18 cellular contexts compared by ENCODE assay signal in genomic region chr7:130844811-130845580, GRCh38.
DNase-seq lines count a peak whose midpoint lies in the region; ATAC-seq and TF ChIP-seq lines count a peak whose summit lies in the region.
"Had no signal": no experiment of that assay in that cellular context is flagged by ENCODE, and none has a peak within 500 bp of the region (broad histone marks: within the 10 kb centered on the region; RNA-seq: fewer than 3 reads in every experiment).

No MANE protein-coding gene starts in this region.

- no peak overlapping the region for H3K27ac Mint-ChIP-seq in activated CD4-positive, alpha-beta T cell treated with anti-CD3 and anti-CD28 coated beads, Interleukin-2, amount 10 ng/mL, durations not matched to agents 7 days and 5 days
- H3K27ac Mint-ChIP-seq: stimulated activated effector memory CD8-positive, alpha-beta T cell treated with anti-CD3 and anti-CD28 coated beads, Interleukin-12 subunit alpha, Interleukin-12 subunit beta, amount 100 ng/mL, for 72 hours had no signal

- H3K27ac ChIP-seq in ascending aorta: no peak overlapping the region
- H3K27ac ChIP-seq: C4-2B, prostate gland, uterus had no signal

- H3K9me3 ChIP-seq in ascending aorta: no peaks in the 10 kb centered on the region
- H3K9me3 ChIP-seq: mucosa of descending colon, prostate gland, uterus had no signal

- no peak overlapping the region for H3K4me3 Mint-ChIP-seq in activated CD4-positive, alpha-beta T cell treated with anti-CD3 and anti-CD28 coated beads, Interleukin-2, amount 10 ng/mL, durations not matched to agents 7 days and 5 days
- H3K4me3 Mint-ChIP-seq: stimulated activated effector memory CD8-positive, alpha-beta T cell treated with anti-CD3 and anti-CD28 coated beads, Interleukin-12 subunit alpha, Interleukin-12 subunit beta, amount 100 ng/mL, for 72 hours had no signal

- H3K4me3 ChIP-seq in AG09309 (ENCODE audit: control insufficient read depth, low read depth, low read length): peak overlapping the region; percentile 25
- H3K4me3 ChIP-seq in ascending aorta: no peak overlapping the region
- H3K4me3 ChIP-seq: mucosa of descending colon, prostate gland, uterus had no signal

- no peak for DNase-seq in AG09309 (ENCODE audit: low read depth)
- DNase-seq in HS-5 (ENCODE audit: low read depth): peak; percentile 57
- peak; percentile 58 for DNase-seq in astrocyte of the hippocampus (ENCODE audit: low read depth, low spot score)
- DNase-seq in lung microvascular endothelial cell (ENCODE audit: low read depth in 2 of 2): peak; percentile 41 to 73
- no peak for DNase-seq in NK-92 (lab: John Stamatoyannopoulos, UW; ENCODE audit: unreplicated experiment)
- DNase-seq in ascending aorta (ENCODE audit: low spot score in 2 of 2): no peak
- DNase-seq in activated CD4-positive, alpha-beta T cell treated with anti-CD3 and anti-CD28 coated beads, Interleukin-2, amount 10 ng/mL, durations not matched to agents 7 days and 5 days: no peak
- DNase-seq: activated CD8-positive, alpha-beta memory T cell treated with anti-CD3 and anti-CD28 coated beads for 24 hours; activated naive CD4-positive, alpha-beta T cell treated with Interleukin-2 at 50 U/mL for 16 hours; cerebellar nuclear complex; mucosa of descending colon; NCI-H1417; stimulated activated CD4-positive, alpha-beta T cell treated with anti-CD3 and anti-CD28 coated beads, Interleukin-4, amount 100 ng/mL, for 1 hour; uterus had no signal

- H3K9me3 Mint-ChIP-seq in activated CD4-positive, alpha-beta T cell treated with anti-CD3 and anti-CD28 coated beads, Interleukin-2, amount 10 ng/mL, durations not matched to agents 7 days and 5 days: no peaks in the 10 kb centered on the region
- H3K9me3 Mint-ChIP-seq: stimulated activated effector memory CD8-positive, alpha-beta T cell treated with anti-CD3 and anti-CD28 coated beads, Interleukin-12 subunit alpha, Interleukin-12 subunit beta, amount 100 ng/mL, for 72 hours had no signal

- TF ChIP-seq CTCF in AG09309 (IDR thresholded peaks at IDR 0.05; ENCODE audit: control insufficient read depth, insufficient read depth, low read depth, low read length, missing control alignments) (no peak), ascending aorta (IDR thresholded peaks at IDR 0.05) (no peak)

- POLR2A ChIA-PET in activated CD4-positive, alpha-beta T cell treated with anti-CD3 and anti-CD28 coated beads, Interleukin-2, amount 10 ng/mL, durations not matched to agents 7 days and 5 days (lab: Charles Lee): no interaction called here

- no peaks in the 10 kb centered on the region for H3K36me3 Mint-ChIP-seq in activated CD4-positive, alpha-beta T cell treated with anti-CD3 and anti-CD28 coated beads, Interleukin-2, amount 10 ng/mL, durations not matched to agents 7 days and 5 days (ENCODE audit: low read depth)

- intact Hi-C loops in ascending aorta (cut with DNase I): no loop called here

- no peaks in the 10 kb centered on the region for H3K27me3 ChIP-seq in ascending aorta
- H3K27me3 ChIP-seq: uterus had no signal

- ATAC-seq in HG02571 (IDR thresholded peaks at IDR 0.05; ENCODE audit: unreplicated experiment): no peak
- ATAC-seq: mucosa of descending colon; stimulated activated effector memory CD8-positive, alpha-beta T cell treated with anti-CD3 and anti-CD28 coated beads, Interleukin-12 subunit alpha, Interleukin-12 subunit beta, amount 100 ng/mL, for 72 hours had no signal

- no peaks in the 10 kb centered on the region for H3K36me3 ChIP-seq in ascending aorta
- H3K36me3 ChIP-seq: prostate gland, uterus had no signal

- CTCF ChIA-PET in activated CD4-positive, alpha-beta T cell treated with anti-CD3 and anti-CD28 coated beads, Interleukin-2, amount 10 ng/mL, durations not matched to agents 7 days and 5 days (lab: Charles Lee): interaction anchor here (0.6 kb wide), 1 partner anchor 667 kb away, joined by 3 read pairs; no protein-coding TSS in a partner anchor

- H3K4me1 Mint-ChIP-seq in activated CD4-positive, alpha-beta T cell treated with anti-CD3 and anti-CD28 coated beads, Interleukin-2, amount 10 ng/mL, durations not matched to agents 7 days and 5 days: peaks cover 17% of the 10 kb centered on the region

- no peaks in the 10 kb centered on the region for H3K4me1 ChIP-seq in ascending aorta
- H3K4me1 ChIP-seq: prostate gland, uterus had no signal

- H3K27me3 Mint-ChIP-seq in activated CD4-positive, alpha-beta T cell treated with anti-CD3 and anti-CD28 coated beads, Interleukin-2, amount 10 ng/mL, durations not matched to agents 7 days and 5 days: peaks cover 2% of the 10 kb centered on the region

Comparison
In these comparisons a context has a peak if more than half of its experiments do, and no peak if none do; other contexts are left out.
1. DNase-seq: peak in HS-5 (single experiment), astrocyte of the hippocampus (single experiment) and lung microvascular endothelial cell (2 of 2); none in AG09309 (single experiment), NK-92 (single experiment), ascending aorta (0 of 2) and activated CD4-positive, alpha-beta T cell treated with anti-CD3 and anti-CD28 coated beads, Interleukin-2, amount 10 ng/mL, durations not matched to agents 7 days and 5 days (single experiment).